ENCODE assay signal across 19 cellular contexts in the genomic region with DNA sequence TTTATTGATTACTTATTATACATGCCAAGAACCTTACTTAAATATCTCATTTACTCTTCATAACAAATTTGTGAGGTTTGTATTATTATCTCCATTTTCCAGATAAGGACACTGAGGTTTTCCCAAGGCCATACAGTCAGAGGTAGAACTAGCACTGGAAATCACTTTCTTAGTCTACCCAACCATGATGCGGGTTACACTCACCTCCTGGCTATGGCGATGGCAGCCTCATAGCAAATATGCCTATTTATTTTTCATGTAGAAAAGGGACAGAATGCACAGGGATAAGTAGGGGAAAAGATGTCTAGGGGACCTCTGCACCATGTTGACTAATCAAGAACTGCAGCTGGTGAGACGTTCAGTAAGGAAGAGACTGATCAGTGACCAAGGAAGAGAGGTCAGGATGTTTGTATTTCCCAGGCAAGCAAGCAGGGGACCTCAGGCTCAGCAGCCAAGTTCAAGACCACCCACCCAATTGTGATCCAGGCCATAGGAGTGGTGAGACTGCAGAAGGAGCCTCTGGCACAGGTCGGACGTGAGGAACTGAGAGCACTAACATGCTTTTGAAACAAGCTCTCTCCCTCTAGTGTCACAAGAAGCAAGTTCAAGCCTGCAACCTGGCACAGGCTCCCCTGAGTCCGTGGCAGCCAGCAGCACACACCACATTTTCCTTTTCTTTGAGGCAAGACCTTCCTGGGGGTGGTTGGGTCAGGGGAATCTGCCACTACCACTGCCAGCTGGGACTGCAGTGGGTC.
DNase-seq lines count a peak whose midpoint lies in the region; TF ChIP-seq lines count a peak whose summit lies in the region.
"Had no signal": no experiment of that assay in that cellular context is flagged by ENCODE, and none has a peak within 500 bp of the region (broad histone marks: within the 10 kb centered on the region; RNA-seq: fewer than 3 reads in every experiment).

No MANE protein-coding gene starts in this region.

- H3K27ac ChIP-seq in endodermal cell (ENCODE audit: low read depth, low read length): no peak overlapping the region
- H3K27ac ChIP-seq: brain microvascular endothelial cell, thoracic aorta had no signal

- 89 to 95% methylated on average over 1 to 6 of the region's 6 CpGs for whole genome bisulfite sequencing in endodermal cell (ENCODE audit: insufficient coverage in 1 of 2, insufficient read length in 1 of 2), 2 experiments

- H3K9me3 Mint-ChIP-seq in endodermal cell: peaks cover 2% of the 10 kb centered on the region
- no peaks in the 10 kb centered on the region for H3K9me3 Mint-ChIP-seq in progenitor cell of endocrine pancreas (ENCODE audit: low read depth)
- no peaks in the 10 kb centered on the region for H3K9me3 Mint-ChIP-seq in activated CD4-positive, alpha-beta memory T cell treated with anti-CD3 and anti-CD28 coated beads for 36 hours

- intact Hi-C loops in activated CD4-positive, alpha-beta memory T cell treated with anti-CD3 and anti-CD28 coated beads for 36 hours (cut with micrococcal nuclease): no loop called here

- H3K27me3 ChIP-seq in endodermal cell (ENCODE audit: control insufficient read depth, insufficient read depth, low read length, poor library complexity, severe bottlenecking): no peaks in the 10 kb centered on the region
- H3K27me3 ChIP-seq: brain microvascular endothelial cell, dorsolateral prefrontal cortex had no signal

- H3K27ac Mint-ChIP-seq in endodermal cell (no peak overlapping the region), progenitor cell of endocrine pancreas (peak overlapping the region; percentile 21)
- H3K27ac Mint-ChIP-seq in activated CD4-positive, alpha-beta memory T cell treated with anti-CD3 and anti-CD28 coated beads for 36 hours: no peak overlapping the region

- POLR2A ChIA-PET in activated CD4-positive, alpha-beta memory T cell treated with anti-CD3 and anti-CD28 coated beads for 36 hours (lab: Charles Lee): no interaction called here

- H3K4me3 ChIP-seq in GM12864 (ENCODE audit: low read depth, low read length) (no peak overlapping the region), endodermal cell (ENCODE audit: low read length) (no peak overlapping the region)
- H3K4me3 ChIP-seq: dorsolateral prefrontal cortex, thoracic aorta had no signal

- CTCF ChIA-PET in activated CD4-positive, alpha-beta memory T cell treated with anti-CD3 and anti-CD28 coated beads for 36 hours (lab: Charles Lee): interaction anchor here (1.0 to 5.2 kb wide), 3 partner anchors 20 to 178 kb away, joined by 3 to 55 read pairs (median 5); no protein-coding TSS in a partner anchor

- H3K9me3 ChIP-seq in endodermal cell (ENCODE audit: control insufficient read depth, low read length): no peaks in the 10 kb centered on the region
- H3K9me3 ChIP-seq: thoracic aorta had no signal

- H3K27me3 Mint-ChIP-seq in endodermal cell (ENCODE audit: insufficient read depth) (no peaks in the 10 kb centered on the region), progenitor cell of endocrine pancreas (no peaks in the 10 kb centered on the region)
- H3K27me3 Mint-ChIP-seq in activated CD4-positive, alpha-beta memory T cell treated with anti-CD3 and anti-CD28 coated beads for 36 hours: no peaks in the 10 kb centered on the region

- no peaks in the 10 kb centered on the region for H3K36me3 ChIP-seq in endodermal cell (ENCODE audit: control insufficient read depth, insufficient read depth, low read length)
- H3K36me3 ChIP-seq: brain microvascular endothelial cell, thoracic aorta had no signal

- H3K4me3 Mint-ChIP-seq in endodermal cell (no peak overlapping the region), progenitor cell of endocrine pancreas (ENCODE audit: low read depth) (no peak overlapping the region)
- H3K4me3 Mint-ChIP-seq in activated CD4-positive, alpha-beta memory T cell treated with anti-CD3 and anti-CD28 coated beads for 36 hours: no peak overlapping the region

- no peak for DNase-seq in GM12864 (ENCODE audit: low read depth)
- DNase-seq in NCI-H446 (lab: John Stamatoyannopoulos, UW): peak; percentile 29 to 67
- DNase-seq in endodermal cell: peak; percentile 52
- DNase-seq in progenitor cell of endocrine pancreas (ENCODE audit: low spot score, unreplicated experiment): no peak
- DNase-seq in GM13976 (ENCODE audit: low spot score): no peak
- DNase-seq in GF-D8 (lab: John Stamatoyannopoulos, UW): no peak
- DNase-seq in DMS153 treated with DMSO at 0.1 percent for 48 hours (lab: John Stamatoyannopoulos, UW; ENCODE audit: unreplicated experiment): no peak
- no peak for DNase-seq in activated CD4-positive, alpha-beta memory T cell treated with anti-CD3 and anti-CD28 coated beads for 36 hours
- DNase-seq: activated CD4-positive, alpha-beta T cell treated with anti-CD3 and anti-CD28 coated beads for 4 hours; activated naive CD4-positive, alpha-beta T cell treated with anti-CD3 and anti-CD28 coated beads, Interleukin-2, amount 50 U/mL, for 16 hours; brain microvascular endothelial cell; DMS79 treated with DMSO at 0.1 percent for 48 hours; left cardiac atrium; NCI-H187 treated with DMSO at 0.1 percent for 48 hours; NCI-H524 treated with DMSO at 0.1 percent for 48 hours; stimulated activated CD4-positive, alpha-beta T cell treated with anti-CD3 and anti-CD28 coated beads, Interleukin-4, amount 100 ng/mL, for 4 hours; T1000 had no signal

- H3K4me1 Mint-ChIP-seq in endodermal cell: no peaks in the 10 kb centered on the region
- H3K4me1 Mint-ChIP-seq in progenitor cell of endocrine pancreas (ENCODE audit: low read depth): no peaks in the 10 kb centered on the region
- H3K4me1 Mint-ChIP-seq in activated CD4-positive, alpha-beta memory T cell treated with anti-CD3 and anti-CD28 coated beads for 36 hours (ENCODE audit: low read depth): peaks cover 11% of the 10 kb centered on the region

- H3K4me1 ChIP-seq in endodermal cell (ENCODE audit: control insufficient read depth, insufficient read depth, low read length): peaks cover 7% of the 10 kb centered on the region

- in situ Hi-C loops in GM13976 (cut with MboI; ENCODE audit: low sequenced_read_pairs, unreplicated experiment): loop anchor here (25.0 kb wide), 2 partner anchors 626 to 751 kb away; no protein-coding TSS in a partner anchor

- peak; percentile 35 for TF ChIP-seq CTCF in GM12864 (IDR thresholded peaks at IDR 0.05; ENCODE audit: low read depth, low read length, missing control alignments)
- peak; percentile 44 for TF ChIP-seq CTCF in endodermal cell (conservative IDR thresholded peaks at IDR 0.05)
- TF ChIP-seq CTCF in progenitor cell of endocrine pancreas (IDR thresholded peaks at IDR 0.05; ENCODE audit: unreplicated experiment): no peak
- no peak for TF ChIP-seq CTCF in GM13976 (IDR thresholded peaks at IDR 0.05; ENCODE audit: borderline replicate concordance, control extremely low read depth, extremely low read depth, insufficient read depth, missing control alignments)

- no peak overlapping the region for H3K9ac ChIP-seq in endodermal cell (ENCODE audit: extremely low read depth, low read length, poor library complexity, severe bottlenecking)

- H3K36me3 Mint-ChIP-seq in endodermal cell (ENCODE audit: low read depth): no peaks in the 10 kb centered on the region
- H3K36me3 Mint-ChIP-seq in progenitor cell of endocrine pancreas (ENCODE audit: insufficient read depth): peaks cover 4% of the 10 kb centered on the region
- H3K36me3 Mint-ChIP-seq in activated CD4-positive, alpha-beta memory T cell treated with anti-CD3 and anti-CD28 coated beads for 36 hours: peaks cover 2% of the 10 kb centered on the region

Comparison
In these comparisons a context has a peak if more than half of its experiments do, and no peak if none do; other contexts are left out.
1. DNase-seq: peak in NCI-H446 (2 of 2) and endodermal cell (single experiment); none in GM12864 (single experiment), progenitor cell of endocrine pancreas (single experiment), GM13976 (single experiment), GF-D8 (single experiment), DMS153 treated with DMSO at 0.1 percent for 48 hours (single experiment) and activated CD4-positive, alpha-beta memory T cell treated with anti-CD3 and anti-CD28 coated beads for 36 hours (single experiment).
2. CTCF ChIP-seq: peak in GM12864 (single experiment) and endodermal cell (single experiment); none in progenitor cell of endocrine pancreas (single experiment) and GM13976 (single experiment).